Comparison of ENCODE assay signal across 10 cellular contexts in genomic region chr9:108057421-108058136, GRCh38.
DNase-seq lines count a peak whose midpoint lies in the region; ATAC-seq, FAIRE-seq and TF ChIP-seq lines count a peak whose summit lies in the region.
"Had no signal": no experiment of that assay in that cellular context is flagged by ENCODE, and none has a peak within 500 bp of the region (broad histone marks: within the 10 kb centered on the region; RNA-seq: fewer than 3 reads in every experiment).

No MANE protein-coding gene starts in this region.

- H3K27ac ChIP-seq in psoas muscle: peak overlapping the region; percentile 47

- DNase-seq in ELR (ENCODE audit: low read depth) (peak; percentile 91), SIG-M5 (lab: John Stamatoyannopoulos, UW) (peak; percentile 8), fibroblast of the aortic adventitia (ENCODE audit: low read depth) (peak; percentile 98), psoas muscle (no peak), D721Med (ENCODE audit: insufficient read length, low spot score) (no peak)
- DNase-seq: activated effector memory CD4-positive, alpha-beta T cell treated with Interleukin-2 at 50 U/mL for 16 hours had no signal

- no peaks in the 10 kb centered on the region for H3K27me3 ChIP-seq in psoas muscle (ENCODE audit: insufficient read depth in 3 of 3, low read length in 2 of 3)

- no peaks in the 10 kb centered on the region for H3K9me3 ChIP-seq in psoas muscle

- 75 to 85% (median 76%) methylated on average over 7 of the region's 7 CpGs for WGBS in psoas muscle, 3 donors

- peaks cover 35% of the 10 kb centered on the region for H3K4me1 ChIP-seq in psoas muscle

- FAIRE-seq in D721Med (lab: Jason Lieb, UNC): no peak
- FAIRE-seq: islet of Langerhans had no signal

- ATAC-seq in psoas muscle (peak; percentile 74 to 86 (median 82)), HG02642 (IDR thresholded peaks at IDR 0.05; ENCODE audit: poor library complexity, unreplicated experiment) (no peak), GM21619 (IDR thresholded peaks at IDR 0.05; ENCODE audit: unreplicated experiment) (no peak), GM21367 (IDR thresholded peaks at IDR 0.05; ENCODE audit: unreplicated experiment) (no peak)

- intact Hi-C loops in psoas muscle (cut with DNase I): loop anchor here in 1 of 2 donors (2.0 to 10.0 kb wide), 4 partner anchors 19 to 570 kb away; partner anchors contain the start of gene KLF4

- no peaks in the 10 kb centered on the region for H3K36me3 ChIP-seq in psoas muscle (ENCODE audit: insufficient read depth in 1 of 2, low read depth in 1 of 2)

- H3K4me3 ChIP-seq in fibroblast of the aortic adventitia (ENCODE audit: low read depth, low read length) (no peak overlapping the region), psoas muscle (no peak overlapping the region)

- no peak for TF ChIP-seq CTCF in fibroblast of the aortic adventitia (IDR thresholded peaks at IDR 0.05; ENCODE audit: insufficient read depth, low read length)
- TF ChIP-seq CTCF in psoas muscle (IDR thresholded peaks at IDR 0.05): no peak
- TF ChIP-seq CTCF in D721Med (IDR thresholded peaks at IDR 0.05; ENCODE audit: insufficient read depth, missing control alignments): no peak

Comparison
In these comparisons a context has a peak if more than half of its experiments do, and no peak if none do; other contexts are left out.
1. DNase-seq: peak in ELR (single experiment), SIG-M5 (single experiment) and fibroblast of the aortic adventitia (single experiment); none in psoas muscle (0 of 2) and D721Med (single experiment).
2. ATAC-seq: peak in psoas muscle (4 of 4); none in HG02642 (single experiment), GM21619 (single experiment) and GM21367 (single experiment).